In the genomic region with DNA sequence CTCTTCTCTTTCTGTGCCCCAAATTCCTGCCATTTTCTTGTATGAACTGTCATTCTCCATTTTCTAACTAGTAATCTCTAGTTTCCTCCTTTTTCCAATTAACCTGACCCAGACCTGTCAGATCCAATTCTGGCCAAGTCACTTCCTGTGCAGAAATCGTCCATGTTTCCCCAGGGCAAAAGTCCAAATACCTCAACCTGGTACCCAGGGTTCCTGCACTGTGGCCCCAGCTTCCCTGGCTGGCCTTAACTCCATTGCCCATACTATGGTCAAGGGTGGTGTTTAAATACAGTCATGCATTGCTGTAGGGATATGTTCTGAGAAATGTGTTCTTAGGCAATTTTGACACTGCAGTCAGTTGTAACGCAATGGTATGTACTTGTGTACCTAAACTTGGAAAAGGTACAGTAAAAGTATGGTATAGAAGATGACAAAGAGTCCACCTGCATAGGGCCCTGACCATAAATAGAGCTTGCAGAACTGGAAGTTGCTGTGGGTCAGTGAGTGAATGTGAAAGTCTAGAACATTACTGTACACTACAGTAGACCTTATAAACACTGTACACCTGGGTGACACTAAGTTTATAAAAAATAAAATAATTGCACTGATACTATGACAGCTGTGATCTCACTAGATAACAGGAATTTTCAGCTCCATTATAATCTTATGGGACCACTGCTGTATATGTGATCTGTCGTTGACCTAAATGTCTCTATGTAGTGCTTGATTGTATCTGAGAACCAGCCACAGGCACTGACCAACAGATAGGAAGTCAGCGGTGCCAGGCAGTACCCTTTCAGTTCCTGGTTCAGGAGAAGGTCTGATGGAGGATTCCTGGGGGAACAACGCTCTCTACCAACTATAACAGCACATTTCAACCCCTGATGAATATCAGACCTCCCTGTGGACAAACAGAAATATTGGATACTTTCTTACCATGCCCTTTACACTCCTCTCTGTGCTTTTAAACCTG, we compare ENCODE assay signal across 16 cellular contexts.
DNase-seq lines count a peak whose midpoint lies in the region; ATAC-seq and TF ChIP-seq lines count a peak whose summit lies in the region.
"Had no signal": no experiment of that assay in that cellular context is flagged by ENCODE, and none has a peak within 500 bp of the region (broad histone marks: within the 10 kb centered on the region; RNA-seq: fewer than 3 reads in every experiment).

No MANE protein-coding gene starts in this region.

- DNase-seq in H4 (ENCODE audit: low spot score) (no peak), DMS79 (lab: John Stamatoyannopoulos, UW) (no peak), EL (no peak)
- DNase-seq in activated CD8-positive, alpha-beta memory T cell treated with anti-CD3 and anti-CD28 coated beads, Interleukin-2, amount 50 U/mL, for 4 hours = no peak
- DNase-seq: activated CD4-positive, CD25-positive, alpha-beta regulatory T cell; activated T-cell treated with anti-CD3 and anti-CD28 coated beads, Interleukin-2, amount 50 U/mL, for 72 hours; BE2C; effector CD8-positive, alpha-beta T cell; foreskin fibroblast; NCI-H1105 treated with DMSO at 0.1 percent for 48 hours; NCI-H69; stimulated activated CD4-positive, alpha-beta T cell treated with anti-CD3 and anti-CD28 coated beads, Interleukin-2, amount 100 ng/mL, for 48 hours had no signal

- TF ChIP-seq POLR2A in GM18505 (IDR thresholded peaks at IDR 0.05; ENCODE audit: borderline replicate concordance, extremely low read depth, insufficient read depth, insufficient read length) = no peak

- ATAC-seq in GM18505 (IDR thresholded peaks at IDR 0.05; ENCODE audit: unreplicated experiment) (peak; percentile 56), GM19397 (IDR thresholded peaks at IDR 0.05; ENCODE audit: unreplicated experiment) (peak; percentile 46), HG02642 (IDR thresholded peaks at IDR 0.05; ENCODE audit: poor library complexity, unreplicated experiment) (peak; percentile 79), HG03442 (IDR thresholded peaks at IDR 0.05; ENCODE audit: unreplicated experiment) (peak; percentile 76)
